In the genomic region with DNA sequence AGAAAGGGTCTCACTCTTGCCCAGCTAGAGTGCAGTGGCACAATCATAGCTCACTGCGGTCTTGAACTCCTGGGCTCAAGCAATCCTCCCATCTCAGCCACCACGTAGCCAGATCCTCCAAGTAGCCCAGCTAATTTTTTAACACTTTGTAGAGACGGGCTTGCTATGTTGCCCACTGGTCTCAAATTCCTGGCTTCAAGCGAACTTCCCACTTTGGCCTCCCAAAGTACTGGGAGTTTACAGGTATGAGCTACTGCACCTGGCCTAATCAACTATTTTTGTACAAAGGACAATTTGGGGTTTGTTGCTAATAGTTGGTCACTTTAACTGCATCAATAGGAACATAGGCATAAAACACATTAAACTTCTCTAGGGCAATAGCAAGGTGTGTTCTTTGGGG, we compare ENCODE assay signal across 1 cellular context.
TF ChIP-seq lines count a peak whose summit lies in the region.

No MANE protein-coding gene starts in this region.

TF ChIP-seq in K562, 482 proteins besides CTCF, POLR2A, EP300 and RAD21 (continued from another document):
- peak; percentile 45; the same call in 1 of the 2 replicates for TF ChIP-seq POLR2AphosphoS5 (IDR thresholded peaks at IDR 0.05; ENCODE audit: control insufficient read depth, insufficient read depth, low read depth, low read length)
- no peak for TF ChIP-seq KHSRP (IDR thresholded peaks at IDR 0.05)
